17 cellular contexts compared by ENCODE assay signal in genomic region chr4:74555843-74556242, GRCh38.
DNase-seq lines count a peak whose midpoint lies in the region; ATAC-seq and TF ChIP-seq lines count a peak whose summit lies in the region.
"Had no signal": no experiment of that assay in that cellular context is flagged by ENCODE, and none has a peak within 500 bp of the region (broad histone marks: within the 10 kb centered on the region; RNA-seq: fewer than 3 reads in every experiment).

No MANE protein-coding gene starts in this region.

- H3K79me2 ChIP-seq in mammary epithelial cell (ENCODE audit: insufficient read depth, low read length): no peaks in the 10 kb centered on the region

- H3K9me3 Mint-ChIP-seq in MCF 10A (ENCODE audit: unreplicated experiment): peaks cover 7% of the 10 kb centered on the region
- peaks cover 5% of the 10 kb centered on the region; the same call in 1 of the 2 replicates for H3K9me3 Mint-ChIP-seq in WTC11
- H3K9me3 Mint-ChIP-seq: IgD-negative memory B cell had no signal

- H3K4me2 ChIP-seq in mammary epithelial cell (ENCODE audit: insufficient read depth, low read depth, low read length): no peak overlapping the region
- H3K4me2 ChIP-seq: BLaER1 had no signal

- POLR2A ChIA-PET in MCF 10A (lab: Yijun Ruan, JAX): no interaction called here
- POLR2A ChIA-PET in WTC11 (lab: Charles Lee): no interaction called here

- dilution Hi-C loops in mammary epithelial cell (cut with HindIII; ENCODE audit: low sequenced_read_pairs): no loop called here

- H2AFZ ChIP-seq in mammary epithelial cell (ENCODE audit: low read depth, low read length): no peak overlapping the region

- TF ChIP-seq CTCF in mammary epithelial cell (conservative IDR thresholded peaks at IDR 0.05 in 1 of 2, IDR thresholded peaks at IDR 0.05 in 1 of 2; ENCODE audit: extremely low read depth in 1 of 2, insufficient read depth in 1 of 2, low read depth in 1 of 2, low read length in 2 of 2) (no peak), MCF 10A (IDR thresholded peaks at IDR 0.05; ENCODE audit: unreplicated experiment) (no peak), WTC11 (IDR thresholded peaks at IDR 0.05) (no peak)

- H3K27me3 Mint-ChIP-seq in MCF 10A (ENCODE audit: insufficient read depth, unreplicated experiment) (no peaks in the 10 kb centered on the region), WTC11 (ENCODE audit: low read depth) (no peaks in the 10 kb centered on the region)
- H3K27me3 Mint-ChIP-seq: IgD-negative memory B cell had no signal

- H3K9ac ChIP-seq in mammary epithelial cell (ENCODE audit: insufficient read depth, low read length): no peak overlapping the region
- H3K9ac ChIP-seq: BLaER1 had no signal

- peak overlapping the region; percentile 77 for H3K27ac ChIP-seq in mammary epithelial cell (ENCODE audit: insufficient read depth, low read depth, low read length)
- H3K27ac ChIP-seq: BLaER1 had no signal

- no peak overlapping the region for H3K4me3 ChIP-seq in mammary epithelial cell (replicated peaks in 1 of 3; ENCODE audit: insufficient read depth in 1 of 3, low read depth in 2 of 3, low read length in 3 of 3)
- H3K4me3 ChIP-seq: BLaER1 had no signal

- no peaks in the 10 kb centered on the region for H3K9me3 ChIP-seq in mammary epithelial cell (replicated peaks; ENCODE audit: insufficient read depth, low read length)
- H3K9me3 ChIP-seq: BLaER1 had no signal

- intact Hi-C loops in mammary epithelial cell (cut with micrococcal nuclease): no loop called here
- intact Hi-C loops in MCF 10A (cut with micrococcal nuclease): no loop called here

- H3K4me1 Mint-ChIP-seq in MCF 10A (ENCODE audit: insufficient read depth, unreplicated experiment) (no peaks in the 10 kb centered on the region), WTC11 (peaks cover 9% of the 10 kb centered on the region)
- H3K4me1 Mint-ChIP-seq: CD14-positive monocyte; CD4-positive, alpha-beta memory T cell; IgD-negative memory B cell had no signal

- BruUV-seq in mammary epithelial cell (replicated peaks; lab: Mats Ljungman, UMichigan): no TSS peak
- no TSS peak for BruUV-seq in MCF 10A (replicated peaks; lab: Mats Ljungman, UMichigan)

- 0 out of 2 replicates have a peak, but pooled peaks have one; percentile 22 for ATAC-seq in WTC11
- no peak for ATAC-seq in GM18502 (IDR thresholded peaks at IDR 0.05; ENCODE audit: poor library complexity, unreplicated experiment)
- no peak for ATAC-seq in SK-N-SH treated with all-trans-retinoic acid at 6 μM for 48 hours
- ATAC-seq: HepG2 had no signal

- H3K36me3 ChIP-seq in mammary epithelial cell (ENCODE audit: insufficient read depth, low read length): no peaks in the 10 kb centered on the region
- H3K36me3 ChIP-seq: BLaER1 had no signal

- CTCF ChIA-PET in mammary epithelial cell (lab: Charles Lee; ENCODE audit: low non-redundant PET) (no interaction called here), MCF 10A (lab: Yijun Ruan, JAX) (interaction anchor here (0.7 kb wide), 1 partner anchor 239 kb away, joined by 3 read pairs; the partner anchor contains the start of gene BTC), WTC11 (lab: Charles Lee) (interaction anchor here (0.8 kb wide), 1 partner anchor 24 kb away, joined by 3 read pairs; no protein-coding TSS in a partner anchor)

- H3K27ac Mint-ChIP-seq in MCF 10A (ENCODE audit: low read depth, unreplicated experiment): no peak overlapping the region
- no peak overlapping the region for H3K27ac Mint-ChIP-seq in WTC11
- H3K27ac Mint-ChIP-seq: CD14-positive monocyte; CD4-positive, alpha-beta memory T cell; H9; IgD-negative memory B cell had no signal

- WGBS in mammary epithelial cell (ENCODE audit: low coverage, missing lambda C conversion rate): 100% methylated on average over 1 of the region's 1 CpG

- no peak overlapping the region for H3K4me3 Mint-ChIP-seq in MCF 10A (ENCODE audit: unreplicated experiment)
- no peak overlapping the region for H3K4me3 Mint-ChIP-seq in WTC11
- H3K4me3 Mint-ChIP-seq: CD14-positive monocyte; CD4-positive, alpha-beta memory T cell; H9; IgD-negative memory B cell had no signal

- in situ Hi-C loops in mammary epithelial cell (cut with MboI; ENCODE audit: low sequenced_read_pairs in 2 of 2): no loop called here

- H4K20me1 ChIP-seq in mammary epithelial cell (ENCODE audit: insufficient read depth, low read length): no peaks in the 10 kb centered on the region
- H4K20me1 ChIP-seq: BLaER1 had no signal

- no peaks in the 10 kb centered on the region for H3K36me3 Mint-ChIP-seq in MCF 10A (ENCODE audit: insufficient read depth, unreplicated experiment)
- H3K36me3 Mint-ChIP-seq in WTC11: no peaks in the 10 kb centered on the region
- H3K36me3 Mint-ChIP-seq: CD14-positive monocyte; CD4-positive, alpha-beta memory T cell; IgD-negative memory B cell had no signal

- DNase-seq in mammary epithelial cell (no peak), MCF 10A (ENCODE audit: unreplicated experiment) (no peak), WTC11 (ENCODE audit: low spot score) (no peak), kidney glomerular epithelial cell (lab: John Stamatoyannopoulos, UW) (peak; percentile 18), midbrain (lab: John Stamatoyannopoulos, UW) (no peak)
- DNase-seq: 8988T; Calu3; CD4-positive, alpha-beta memory T cell; GDM1; GOT3; H9 had no signal

- peaks cover 5% of the 10 kb centered on the region for H3K4me1 ChIP-seq in mammary epithelial cell (ENCODE audit: insufficient read depth, low read length)
- H3K4me1 ChIP-seq: BLaER1 had no signal

- H3K27me3 ChIP-seq in mammary epithelial cell (ENCODE audit: insufficient read depth, low read length): no peaks in the 10 kb centered on the region
- H3K27me3 ChIP-seq: BLaER1 had no signal

TF ChIP-seq in WTC11, 78 proteins besides CTCF, POLR2A, EP300 and RAD21:
- no peak for TF ChIP-seq ZNF671 (CRISPR knock-in tag; IDR thresholded peaks at IDR 0.05)
- TF ChIP-seq TEAD4 (CRISPR knock-in tag; IDR thresholded peaks at IDR 0.05): no peak
- no peak for TF ChIP-seq CREM (CRISPR knock-in tag; IDR thresholded peaks at IDR 0.05)

TF ChIP-seq in SK-N-SH treated with all-trans-retinoic acid at 6 μM for 48 hours, 23 proteins besides CTCF, POLR2A, EP300 and RAD21:
- TF ChIP-seq ISL1 (CRISPR knock-in tag; IDR thresholded peaks at IDR 0.05) (no peak), BACH2 (CRISPR knock-in tag; IDR thresholded peaks at IDR 0.05; ENCODE audit: borderline replicate concordance) (no peak), GLIS3 (CRISPR knock-in tag; IDR thresholded peaks at IDR 0.05) (no peak), OSR1 (CRISPR knock-in tag; IDR thresholded peaks at IDR 0.05) (no peak), PATZ1 (CRISPR knock-in tag; IDR thresholded peaks at IDR 0.05; ENCODE audit: borderline replicate concordance) (no peak), TOX (CRISPR knock-in tag; IDR thresholded peaks at IDR 0.05; ENCODE audit: borderline replicate concordance) (no peak), ZNF8 (CRISPR knock-in tag; IDR thresholded peaks at IDR 0.05) (no peak)
